ENCODE assay signal across 19 cellular contexts in genomic region chr22:23688571-23688970, GRCh38. TPM values are rescaled to one million over a fixed set of nuclear protein-coding genes. Genes with fewer than 3 reads are reported as not detected.
DNase-seq lines count a peak whose midpoint lies in the region; ATAC-seq and TF ChIP-seq lines count a peak whose summit lies in the region.
"Had no signal": no experiment of that assay in that cellular context is flagged by ENCODE, and none has a peak within 500 bp of the region (broad histone marks: within the 10 kb centered on the region; RNA-seq: fewer than 3 reads in every experiment).

No MANE protein-coding gene starts in this region.

- no peak overlapping the region for H3K4me2 ChIP-seq in PC-3 (ENCODE audit: low read length)
- H3K4me2 ChIP-seq: BLaER1 had no signal

- H3K9me2 ChIP-seq in PC-3 (replicated peaks; ENCODE audit: low read length), result no peaks in the 10 kb centered on the region

- DNase-seq in activated CD8-positive, alpha-beta memory T cell treated with anti-CD3 and anti-CD28 coated beads, Interleukin-2, amount 50 U/mL, for 48 hours, result peak; percentile 43
- DNase-seq in activated CD8-positive, alpha-beta memory T cell treated with anti-CD3 and anti-CD28 coated beads, Interleukin-2, amount 50 U/mL, for 4 hours, result no peak
- DNase-seq in cardiac septum (ENCODE audit: low spot score) (peak; percentile 62), right cardiac atrium (no peak), stomach (peak; percentile 14), PC-3 (no peak)
- no peak for DNase-seq in stimulated activated CD4-positive, alpha-beta T cell treated with anti-CD3 and anti-CD28 coated beads, Interleukin-12 subunit alpha, Interleukin-12 subunit beta, amount 100 ng/mL, for 4 hours
- DNase-seq: CD4-positive, alpha-beta memory T cell; DMS79 treated with DMSO at 0.1 percent for 48 hours; GF-D8; H9 had no signal

- H3K79me2 ChIP-seq in PC-3 (ENCODE audit: low read length), result no peaks in the 10 kb centered on the region

- BruUV-seq in PC-3 (replicated peaks; lab: Mats Ljungman, UMichigan), result no TSS peak

- TF ChIP-seq CTCF in stomach (IDR thresholded peaks at IDR 0.05) (no peak), PC-3 (conservative IDR thresholded peaks at IDR 0.05; ENCODE audit: low read depth, low read length) (no peak)

- H3K36me3 ChIP-seq in stomach (peaks cover 2 to 55% (median 49%) of the 10 kb centered on the region in 4 donors), PC-3 (ENCODE audit: low read depth, low read length) (no peaks in the 10 kb centered on the region)

- no peaks in the 10 kb centered on the region for H3F3A ChIP-seq in PC-3 (ENCODE audit: low read length, unreplicated experiment)

- H3K9me3 ChIP-seq in right cardiac atrium (ENCODE audit: control insufficient read depth, low read length) (no peaks in the 10 kb centered on the region), stomach (no peaks in the 10 kb centered on the region), PC-3 (ENCODE audit: low read length) (no peaks in the 10 kb centered on the region)
- H3K9me3 ChIP-seq: BLaER1 had no signal

- 93% methylated on average over 9 of the region's 9 CpGs for WGBS in right cardiac atrium
- 84 to 97% (median 89%) methylated on average over 9 of the region's 9 CpGs for WGBS in stomach, 5 donors

- CTCF ChIA-PET in PC-3 (lab: Charles Lee), result no interaction called here

- no peak overlapping the region for H2AFZ ChIP-seq in PC-3 (ENCODE audit: low read length)

- H4K20me1 ChIP-seq in PC-3 (ENCODE audit: low read length), result no peaks in the 10 kb centered on the region
- H4K20me1 ChIP-seq: BLaER1 had no signal

- H3K4me1 ChIP-seq in right cardiac atrium (ENCODE audit: control insufficient read depth, insufficient read depth, low read length) (peaks cover 16% of the 10 kb centered on the region), stomach (no peaks in the 10 kb centered on the region), PC-3 (ENCODE audit: insufficient read depth, low read length) (no peaks in the 10 kb centered on the region)

- H3K27me3 ChIP-seq in right cardiac atrium (ENCODE audit: control insufficient read depth, insufficient read depth) (no peaks in the 10 kb centered on the region), stomach (no peaks in the 10 kb centered on the region), PC-3 (ENCODE audit: low read length) (no peaks in the 10 kb centered on the region)
- H3K27me3 ChIP-seq: BLaER1 had no signal

- H3K4me3 ChIP-seq in right cardiac atrium (ENCODE audit: low read length) (no peak overlapping the region), stomach (no peak overlapping the region), PC-3 (ENCODE audit: low read length) (no peak overlapping the region)
- H3K4me3 ChIP-seq: BLaER1 had no signal

- no peak for TF ChIP-seq EP300 in stomach (IDR thresholded peaks at IDR 0.05)

- no peak overlapping the region for H3K9ac ChIP-seq in PC-3 (ENCODE audit: low read length)
- H3K9ac ChIP-seq: BLaER1 had no signal

- H3K27ac ChIP-seq in right cardiac atrium (ENCODE audit: low read length) (no peak overlapping the region), stomach (no peak overlapping the region), PC-3 (ENCODE audit: low read length) (no peak overlapping the region)
- H3K27ac ChIP-seq: 22Rv1, BLaER1 had no signal

- no peak for ATAC-seq in right cardiac atrium
- ATAC-seq in PC-3, result no peak
- ATAC-seq: HepG2 had no signal

- intact Hi-C loops in cardiac septum (cut with DNase I) (no loop called here), right cardiac atrium (cut with DNase I) (no loop called here), stomach (cut with DNase I; ENCODE audit: low total_unique reads) (no loop called here), PC-3 (cut with micrococcal nuclease) (no loop called here)

- TF ChIP-seq POLR2A in stomach (IDR thresholded peaks at IDR 0.05), result no peak

- POLR2A ChIA-PET in PC-3 (lab: Charles Lee; ENCODE audit: unreplicated experiment), result interaction anchor here (0.6 kb wide), 1 partner anchor 47 kb away, joined by 4 read pairs; no protein-coding TSS in a partner anchor

RNA-seq across cellular contexts. Expression of gene RGL4, which starts 2.2 kb away (rescaled TPM):
- total RNA-seq in cardiac septum (0.24 TPM), right cardiac atrium (not detected), stomach (1 to 10 TPM in 2 of 5 donors, not detected in 3; 2.9 to 5.9 TPM), PC-3 (2014; rRNA removed) (not detected in 2 replicates)
- polyA plus RNA-seq in right cardiac atrium (0.45 TPM), stomach (1 to 10 TPM in 1 of 3 donors, under 1 TPM in 1, not detected in 1; 0.65 to 2.9 TPM)
- total RNA-seq: A673, H1, H9, HepG2 had no signal
- polyA plus RNA-seq: AG04450, H1, HepG2 had no signal

RNA-seq across cellular contexts. Expression of gene DRICH1, which starts 56.5 kb away (rescaled TPM):
- not detected for total RNA-seq in cardiac septum
- under 1 TPM in 1 of 4 donors, not detected in 3; 0.37 TPM for total RNA-seq in right cardiac atrium
- polyA plus RNA-seq in right cardiac atrium, result 0.09 TPM
- 10 to 100 TPM in 1 of 5 donors, under 1 TPM in 1, not detected in 3; 0.92 to 49.0 TPM for total RNA-seq in stomach
- under 1 TPM in 2 of 3 donors, not detected in 1; 0.28 to 0.93 TPM for polyA plus RNA-seq in stomach
- total RNA-seq in PC-3 (2014; rRNA removed), result 0.15 TPM in 1 of 2 replicates, not detected in the other
- total RNA-seq: H9 had no signal
- polyA plus RNA-seq: CD14-positive monocyte; CD4-positive, alpha-beta memory T cell; IgD-negative memory B cell had no signal

Comparison
In these comparisons a context has a peak if more than half of its experiments do, and no peak if none do; other contexts are left out.
1. DNase-seq: peak in activated CD8-positive, alpha-beta memory T cell treated with anti-CD3 and anti-CD28 coated beads, Interleukin-2, amount 50 U/mL, for 48 hours (single experiment), cardiac septum (single experiment) and stomach (single experiment); none in activated CD8-positive, alpha-beta memory T cell treated with anti-CD3 and anti-CD28 coated beads, Interleukin-2, amount 50 U/mL, for 4 hours (single experiment), right cardiac atrium (0 of 3), PC-3 (single experiment) and stimulated activated CD4-positive, alpha-beta T cell treated with anti-CD3 and anti-CD28 coated beads, Interleukin-12 subunit alpha, Interleukin-12 subunit beta, amount 100 ng/mL, for 4 hours (single experiment).